9 cellular contexts compared by ENCODE assay signal in the genomic region with DNA sequence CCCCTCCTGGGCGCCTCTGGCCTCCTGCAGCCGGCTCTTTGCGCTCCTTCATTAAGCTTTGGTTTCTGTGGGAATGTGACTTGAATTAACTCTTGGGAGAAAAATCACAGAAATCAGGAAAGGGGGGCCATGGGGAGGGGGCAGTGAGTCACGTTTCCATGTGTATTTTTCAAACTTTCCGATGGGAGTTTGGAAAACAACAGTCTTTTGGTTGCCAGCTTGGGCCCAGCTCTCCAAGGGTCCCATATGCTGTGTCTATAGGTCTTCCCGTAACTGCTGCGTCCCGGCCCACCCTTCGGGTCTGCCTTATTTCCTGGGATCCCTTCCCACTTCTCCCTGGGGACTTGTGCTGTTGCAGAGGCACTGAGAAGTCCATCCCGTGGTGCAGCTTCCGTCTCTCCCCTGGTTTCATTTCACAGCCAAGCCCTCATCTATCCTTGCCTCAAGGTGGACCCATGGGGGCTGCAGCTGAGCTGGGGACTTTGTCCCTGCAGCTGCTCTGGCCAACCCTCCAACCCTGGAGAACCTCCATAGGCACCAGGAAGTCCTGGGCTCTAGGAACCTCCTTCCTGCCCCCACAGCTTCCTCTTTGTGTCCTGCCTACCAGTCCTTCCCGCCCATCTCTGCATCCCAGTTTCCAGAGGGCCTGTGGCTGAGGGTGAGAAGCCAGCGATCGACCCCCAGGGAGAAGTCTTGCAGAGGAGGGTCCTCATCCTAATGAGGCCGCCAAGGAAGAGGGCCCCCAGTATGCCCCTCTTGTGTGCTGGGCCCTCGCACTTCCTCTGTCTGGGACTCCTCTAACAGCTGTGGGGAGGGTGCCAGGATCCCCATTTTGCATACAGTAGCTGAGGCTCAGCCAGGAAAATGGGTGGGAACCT. TPM values are rescaled to one million over a fixed set of nuclear protein-coding genes. Genes with fewer than 3 reads are reported as not detected.
DNase-seq lines count a peak whose midpoint lies in the region; ATAC-seq and TF ChIP-seq lines count a peak whose summit lies in the region.
"Had no signal": no experiment of that assay in that cellular context is flagged by ENCODE, and none has a peak within 500 bp of the region (broad histone marks: within the 10 kb centered on the region; RNA-seq: fewer than 3 reads in every experiment).

No MANE protein-coding gene starts in this region.

- H3K27me3 ChIP-seq in effector memory CD4-positive, alpha-beta T cell (replicated peaks; ENCODE audit: control insufficient read depth, insufficient read depth, low read length, poor library complexity, severe bottlenecking): no peaks in the 10 kb centered on the region
- no peaks in the 10 kb centered on the region for H3K27me3 ChIP-seq in osteoblast (ENCODE audit: insufficient read depth, low read length)

- H3K4me3 ChIP-seq in effector memory CD4-positive, alpha-beta T cell (ENCODE audit: insufficient read depth, low read depth, low read length, poor library complexity, severe bottlenecking): no peak overlapping the region
- peak overlapping the region; percentile 20 for H3K4me3 ChIP-seq in osteoblast (ENCODE audit: insufficient read depth, low read length)

- H4K20me1 ChIP-seq in osteoblast (ENCODE audit: insufficient read depth, low read length): no peaks in the 10 kb centered on the region

- H3K79me2 ChIP-seq in osteoblast (ENCODE audit: insufficient read depth, low read length): peaks cover 17% of the 10 kb centered on the region

- no peaks in the 10 kb centered on the region for H3K9me3 ChIP-seq in effector memory CD4-positive, alpha-beta T cell (ENCODE audit: control insufficient read depth, low read length)
- no peaks in the 10 kb centered on the region for H3K9me3 ChIP-seq in osteoblast (ENCODE audit: low read depth, low read length)
- H3K9me3 ChIP-seq: neutrophil had no signal

- no peaks in the 10 kb centered on the region for H3K36me3 ChIP-seq in effector memory CD4-positive, alpha-beta T cell (ENCODE audit: control insufficient read depth, insufficient read depth, low read length)
- H3K36me3 ChIP-seq in osteoblast (ENCODE audit: insufficient read depth, low read length): no peaks in the 10 kb centered on the region
- H3K36me3 ChIP-seq: neutrophil had no signal

- no peak for TF ChIP-seq CTCF in osteoblast (IDR thresholded peaks at IDR 0.05; ENCODE audit: extremely low read depth, low read depth, low read length)

- peak overlapping the region; percentile 64 for H3K4me2 ChIP-seq in osteoblast (ENCODE audit: insufficient read depth, low read length)

- ATAC-seq in GM19467 (IDR thresholded peaks at IDR 0.05; ENCODE audit: unreplicated experiment) (no peak), HG03108 (IDR thresholded peaks at IDR 0.05; ENCODE audit: unreplicated experiment) (no peak), GM18868 (IDR thresholded peaks at IDR 0.05; ENCODE audit: unreplicated experiment) (no peak)

- peak; percentile 77 for DNase-seq in CD1c-positive myeloid dendritic cell (ENCODE audit: extremely low spot score)
- DNase-seq in NCI-H69 (lab: John Stamatoyannopoulos, UW): peak; percentile 39
- DNase-seq in effector memory CD4-positive, alpha-beta T cell: no peak
- peak; percentile 88 for DNase-seq in osteoblast (ENCODE audit: insufficient read length, low spot score, missing footprints)
- DNase-seq in effector CD4-positive, alpha-beta T cell: no peak

- peak overlapping the region; percentile 67 for H2AFZ ChIP-seq in osteoblast (ENCODE audit: low read length)

- peak overlapping the region; percentile 91 for H3K27ac ChIP-seq in effector memory CD4-positive, alpha-beta T cell (ENCODE audit: insufficient read depth, low read length, poor library complexity, severe bottlenecking)
- H3K27ac ChIP-seq in osteoblast (ENCODE audit: low read depth, low read length): peak overlapping the region; percentile 97
- H3K27ac ChIP-seq: neutrophil had no signal

- peaks cover 50% of the 10 kb centered on the region for H3K4me1 ChIP-seq in effector memory CD4-positive, alpha-beta T cell (ENCODE audit: control insufficient read depth, insufficient read depth, low read length, poor library complexity, severe bottlenecking)
- H3K4me1 ChIP-seq in osteoblast (ENCODE audit: insufficient read depth, low read length): peaks cover 61% of the 10 kb centered on the region

RNA-seq across cellular contexts. Expression of a gene that starts 11.6 kb away (rescaled TPM):
- total RNA-seq in osteoblast: 774 and 854 TPM in 2 replicates

RNA-seq across cellular contexts. Expression of a gene that starts 20.6 kb away (rescaled TPM):
- total RNA-seq in osteoblast: 0.88 and 1.1 TPM in 2 replicates

RNA-seq across cellular contexts. Expression of a gene that starts 41.9 kb away (rescaled TPM):
- not detected in 2 replicates for total RNA-seq in osteoblast

RNA-seq across cellular contexts. Expression of a gene that starts 48.3 kb away (rescaled TPM):
- 36.6 and 40.1 TPM in 2 replicates for total RNA-seq in osteoblast

RNA-seq across cellular contexts. Expression of a gene that starts 49.3 kb away (rescaled TPM):
- total RNA-seq in osteoblast: 10.6 and 13.0 TPM in 2 replicates

Comparison
In these comparisons a context has a peak if more than half of its experiments do, and no peak if none do; other contexts are left out.
1. DNase-seq: peak in CD1c-positive myeloid dendritic cell (single experiment), NCI-H69 (single experiment) and osteoblast (single experiment); none in effector memory CD4-positive, alpha-beta T cell (0 of 3) and effector CD4-positive, alpha-beta T cell (single experiment).